Comparison of ENCODE assay signal across 8 cellular contexts in genomic region chr9:36485647-36486453, GRCh38.
DNase-seq lines count a peak whose midpoint lies in the region; TF ChIP-seq lines count a peak whose summit lies in the region.

No MANE protein-coding gene starts in this region.

- DNase-seq in BJ (ENCODE audit: low read depth) (no peak), HPDE6-E6E7 (ENCODE audit: extremely low spot score) (peak; percentile 15), amniotic stem cell (lab: John Stamatoyannopoulos, UW) (peak; percentile 9), kidney tubule cell (ENCODE audit: low spot score) (peak; percentile 31)
- DNase-seq in effector CD4-positive, alpha-beta T cell: no peak
- DNase-seq in activated CD4-positive, alpha-beta T cell treated with anti-CD3 and anti-CD28 coated beads for 1 hour: no peak
- no peak for DNase-seq in activated effector memory CD4-positive, alpha-beta T cell treated with Interleukin-2 at 50 U/mL for 16 hours

- H3K4me3 ChIP-seq in BJ (ENCODE audit: low read depth, low read length): peak overlapping the region; percentile 91

- no peak for TF ChIP-seq CTCF in BJ (IDR thresholded peaks at IDR 0.05; ENCODE audit: insufficient read depth, low read depth, low read length)

- POLR2A ChIA-PET in BJ (lab: Charles Lee): no interaction called here

- CTCF ChIA-PET in BJ (lab: Yijun Ruan, JAX): interaction anchor here (0.6 to 2.0 kb wide), 7 partner anchors 9 to 549 kb away, joined by 3 to 6 read pairs (median 3); no protein-coding TSS in a partner anchor

- no peaks in the 10 kb centered on the region for H3K27me3 ChIP-seq in BJ (ENCODE audit: control insufficient read depth, insufficient read depth, low read length)

- H3K27ac ChIP-seq in temporal lobe (ENCODE audit: low read depth, low read length): peak overlapping the region; percentile 46

- no peaks in the 10 kb centered on the region for H3K36me3 ChIP-seq in BJ (ENCODE audit: control insufficient read depth, insufficient read depth, low read length)

Comparison
In these comparisons a context has a peak if more than half of its experiments do, and no peak if none do; other contexts are left out.
1. DNase-seq: peak in HPDE6-E6E7 (single experiment), amniotic stem cell (single experiment) and kidney tubule cell (single experiment); none in BJ (single experiment), effector CD4-positive, alpha-beta T cell (single experiment), activated CD4-positive, alpha-beta T cell treated with anti-CD3 and anti-CD28 coated beads for 1 hour (single experiment) and activated effector memory CD4-positive, alpha-beta T cell treated with Interleukin-2 at 50 U/mL for 16 hours (single experiment).